In genomic region chr20:40687384-40688128, GRCh38 we compare ENCODE assay signal across 9 cellular contexts. TPM values are rescaled to one million over a fixed set of nuclear protein-coding genes. Genes with fewer than 3 reads are reported as not detected.
DNase-seq lines count a peak whose midpoint lies in the region; ATAC-seq and TF ChIP-seq lines count a peak whose summit lies in the region.
"Had no signal": no experiment of that assay in that cellular context is flagged by ENCODE, and none has a peak within 500 bp of the region (broad histone marks: within the 10 kb centered on the region; RNA-seq: fewer than 3 reads in every experiment).

No MANE protein-coding gene starts in this region.

- no peaks in the 10 kb centered on the region for H3K36me3 ChIP-seq in MM.1S (replicated peaks; ENCODE audit: insufficient read depth, low read length)
- peaks cover 0 to 20% (median 0%) of the 10 kb centered on the region in 3 donors for H3K36me3 ChIP-seq in esophagus squamous epithelium
- H3K36me3 ChIP-seq in muscle layer of colon (ENCODE audit: insufficient read depth, low read length), result no peaks in the 10 kb centered on the region
- no peaks in the 10 kb centered on the region for H3K36me3 ChIP-seq in SJCRH30

- H4K20me1 ChIP-seq in MM.1S (ENCODE audit: insufficient read depth, low read length), result no peaks in the 10 kb centered on the region

- TF ChIP-seq POLR2A in esophagus squamous epithelium (IDR thresholded peaks at IDR 0.05), result peak in 2 of 4 donors; percentile 44 to 54

- H3K4me1 ChIP-seq in MM.1S (ENCODE audit: low read length), result peaks cover 5% of the 10 kb centered on the region; the same call in 1 of the 2 replicates
- H3K4me1 ChIP-seq in esophagus squamous epithelium, result peaks cover 18 to 83% (median 34%) of the 10 kb centered on the region in 3 donors
- H3K4me1 ChIP-seq in muscle layer of colon (ENCODE audit: insufficient read depth, low read length), result peaks cover 7% of the 10 kb centered on the region
- no peaks in the 10 kb centered on the region for H3K4me1 ChIP-seq in SJCRH30

- ATAC-seq in GM18867 (IDR thresholded peaks at IDR 0.05; ENCODE audit: unreplicated experiment), result no peak

- H3K9me2 ChIP-seq in MM.1S (replicated peaks; ENCODE audit: insufficient read depth, low read length), result no peaks in the 10 kb centered on the region

- no peak for TF ChIP-seq CTCF in AG04449 (IDR thresholded peaks at IDR 0.05; ENCODE audit: insufficient read depth, low read length, missing control alignments)
- TF ChIP-seq CTCF in MM.1S (IDR thresholded peaks at IDR 0.05; ENCODE audit: low read length), result no peak
- TF ChIP-seq CTCF in esophagus squamous epithelium (IDR thresholded peaks at IDR 0.05), result peak in 1 of 6 experiments; percentile 21

- intact Hi-C loops in esophagus squamous epithelium (cut with DNase I), result loop anchor here (10.0 kb wide), 1 partner anchor 403 kb away; no protein-coding TSS in a partner anchor

- DNase-seq in AG04449 (ENCODE audit: low read depth, low spot score) (no peak), MM.1S (no peak), esophagus squamous epithelium (lab: John Stamatoyannopoulos, UW) (no peak), inferior parietal cortex (ENCODE audit: extremely low spot score) (no peak), SJCRH30 (no peak)
- DNase-seq in activated naive CD4-positive, alpha-beta T cell treated with anti-CD3 and anti-CD28 coated beads, Interleukin-2, amount 50 U/mL, for 16 hours, result no peak
- DNase-seq: activated B cell treated with CpG ODN at 0.5 μM for 24 hours had no signal

- H3K27me3 ChIP-seq in MM.1S (replicated peaks; ENCODE audit: insufficient read depth, low read length), result peaks cover 63% of the 10 kb centered on the region
- peaks cover 0 to 61% (median 2%) of the 10 kb centered on the region in 4 donors for H3K27me3 ChIP-seq in esophagus squamous epithelium
- peaks cover 24 to 29% of the 10 kb centered on the region in 2 donors for H3K27me3 ChIP-seq in muscle layer of colon (ENCODE audit: control insufficient read depth in 1 of 2, insufficient read depth in 2 of 2, low read length in 2 of 2)
- peaks cover 39% of the 10 kb centered on the region for H3K27me3 ChIP-seq in SJCRH30

- H3K4me3 ChIP-seq in AG04449 (ENCODE audit: low read depth, low read length), result peak overlapping the region; percentile 63
- H3K4me3 ChIP-seq in MM.1S (ENCODE audit: low read length), result peak overlapping the region; percentile 40; the same call in 1 of the 2 replicates
- H3K4me3 ChIP-seq in esophagus squamous epithelium, result peak overlapping the region; percentile 70 to 84 (median 80)
- peak overlapping the region; percentile 64 to 83 for H3K4me3 ChIP-seq in muscle layer of colon (ENCODE audit: low read depth in 1 of 2, low read length in 2 of 2)
- no peak overlapping the region for H3K4me3 ChIP-seq in SJCRH30

- POLR2A ChIA-PET in AG04449 (lab: Yijun Ruan, JAX), result interaction anchor here (1.9 to 2.1 kb wide), 2 partner anchors 163 to 249 kb away, joined by 7 to 24 read pairs; no protein-coding TSS in a partner anchor

- CTCF ChIA-PET in AG04449 (lab: Yijun Ruan, JAX), result interaction anchor here (0.6 to 4.3 kb wide), 5 partner anchors 13 to 789 kb away, joined by 3 to 46 read pairs (median 5); no protein-coding TSS in a partner anchor

- WGBS in esophagus squamous epithelium, 2 donors, result 2 to 4% methylated on average over 12 to 24 of the region's 62 CpGs

- no peaks in the 10 kb centered on the region for H3K79me2 ChIP-seq in MM.1S (ENCODE audit: low read length)

- H3K9me3 ChIP-seq in MM.1S (replicated peaks; ENCODE audit: insufficient read depth, low read length), result no peaks in the 10 kb centered on the region
- H3K9me3 ChIP-seq in esophagus squamous epithelium, result no peaks in the 10 kb centered on the region
- no peaks in the 10 kb centered on the region for H3K9me3 ChIP-seq in muscle layer of colon (ENCODE audit: low read length)
- no peaks in the 10 kb centered on the region for H3K9me3 ChIP-seq in SJCRH30 (replicated peaks)

- peak overlapping the region; percentile 46; the same call in 1 of the 2 replicates for H3K4me2 ChIP-seq in MM.1S (ENCODE audit: low read depth, low read length)

- H3K27ac ChIP-seq in MM.1S (ENCODE audit: low read length) (no peak overlapping the region), esophagus squamous epithelium (peak overlapping the region; percentile 94 to 98 (median 96)), muscle layer of colon (ENCODE audit: low read depth, low read length) (peak overlapping the region; percentile 52), SJCRH30 (no peak overlapping the region)

- 0 out of 2 replicates have a peak overlapping the region, but pooled peaks have one; percentile 15 for H2AFZ ChIP-seq in MM.1S (ENCODE audit: low read length)

- H3K9ac ChIP-seq in MM.1S (ENCODE audit: low read length), result no peak overlapping the region
- H3K9ac ChIP-seq in muscle layer of colon (ENCODE audit: low read length), result no peak overlapping the region

- peaks cover 6% of the 10 kb centered on the region; the same call in 1 of the 2 replicates for H3F3A ChIP-seq in MM.1S (ENCODE audit: insufficient read depth, low read length)

RNA-seq across cellular contexts. Expression of gene MAFB, which starts 1.5 kb away (rescaled TPM):
- total RNA-seq in esophagus squamous epithelium, result 10 to 100 TPM; 36.2 to 61.7 (median 39.6) TPM
- total RNA-seq in SJCRH30 (2014; rRNA removed; shearing (Covaris generic)), result not detected in 2 replicates

Comparison
In these comparisons a context has a peak if more than half of its experiments do, and no peak if none do; other contexts are left out.
1. H3K27ac ChIP-seq: peak in esophagus squamous epithelium (4 of 4) and muscle layer of colon (single experiment); none in MM.1S (single experiment) and SJCRH30 (single experiment).
2. RNA of gene MAFB, which starts 1.5 kb away (total RNA-seq): 36.2 to 61.7 TPM in esophagus squamous epithelium; not detected in SJCRH30; every median in the first group is over 10 times any median in the second.